In genomic region chr3:102662223-102662622, GRCh38 we compare ENCODE assay signal across 16 cellular contexts.
"Had no signal": no experiment of that assay in that cellular context is flagged by ENCODE, and none has a peak within 500 bp of the region (broad histone marks: within the 10 kb centered on the region; RNA-seq: fewer than 3 reads in every experiment).

No MANE protein-coding gene starts in this region.

- ATAC-seq: gastroesophageal sphincter; left cardiac atrium; left ventricle myocardium superior; pancreas; right cardiac atrium; stimulated activated effector memory CD8-positive, alpha-beta T cell treated with anti-CD3 and anti-CD28 coated beads, Interleukin-12 subunit alpha, Interleukin-12 subunit beta, amount 100 ng/mL, for 72 hours; stimulated activated naive CD8-positive, alpha-beta T cell treated with anti-CD3 and anti-CD28 coated beads, Interleukin-15, Interleukin-2, amounts not matched to agents 100 U/mL and 50 U/mL, for 24 hours had no signal

- DNase-seq: effector memory CD4-positive, alpha-beta T cell; glutamatergic neuron; immature natural killer cell; left cardiac atrium; left ventricle myocardium superior; mesendoderm; naive B cell; occipital lobe; pancreas; right cardiac atrium; stimulated activated CD4-positive, alpha-beta T cell treated with anti-CD3 and anti-CD28 coated beads, Interleukin-4, amount 100 ng/mL, for 1 hour; stimulated activated CD8-positive, alpha-beta memory T cell treated with anti-CD3 and anti-CD28 coated beads, Interleukin-4, amount 100 ng/mL, for 48 hours; stimulated activated naive CD8-positive, alpha-beta T cell treated with anti-CD3 and anti-CD28 coated beads, Interleukin-15, Interleukin-2, amounts not matched to agents 100 U/mL and 50 U/mL, for 24 hours; thyroid gland had no signal
